In genomic region chr20:372543-373082, GRCh38 we compare ENCODE assay signal across 8 cellular contexts. TPM values are rescaled to one million over a fixed set of nuclear protein-coding genes. Genes with fewer than 3 reads are reported as not detected.
A peak's percentile ranks its signal among the peaks of the same experiment; 100 is the strongest.
DNase-seq lines count a peak whose midpoint lies in the region; ATAC-seq, FAIRE-seq and TF ChIP-seq lines count a peak whose summit lies in the region.
"Not testable (repeated sequence)": the region's sequence is repeated elsewhere in the genome, so short reads cannot be mapped to it uniquely, and the experiment has no call there.

No MANE protein-coding gene starts in this region.

- not testable (repeated sequence) for TF ChIP-seq CTCF in DND-41 (IDR thresholded peaks at IDR 0.05; ENCODE audit: borderline replicate concordance, extremely low read depth, low read length, poor library complexity, severe bottlenecking); endothelial cell (IDR thresholded peaks at IDR 0.05; ENCODE audit: unreplicated experiment); HepG2 (CRISPR knock-in tag; IDR thresholded peaks at IDR 0.05)

- not testable (repeated sequence) for H3K4me3 ChIP-seq in DND-41 (ENCODE audit: low read depth in 1 of 2, low read length in 2 of 2); trophoblast cell (ENCODE audit: low read depth, low read length); urinary bladder (ENCODE audit: low read depth, low read length)
- 0 out of 6 replicates have a peak overlapping the region, but pooled peaks of 1 of the 3 experiments have one; percentile 58 for H3K4me3 ChIP-seq in HepG2 (replicated peaks in 1 of 3; ENCODE audit: insufficient read depth in 1 of 3, low read depth in 2 of 3, low read length in 3 of 3)

- H2BK120ac ChIP-seq in trophoblast cell (ENCODE audit: insufficient read depth, low read length, poor library complexity): peak overlapping the region; percentile 86

- CTCF ChIA-PET in HepG2 (lab: Yijun Ruan, JAX; ENCODE audit: low intra/inter-chr PET ratio, low total read pairs): interaction anchor here (2.4 kb wide), 1 partner anchor 10 kb away, joined by 6 read pairs; no protein-coding TSS in a partner anchor

- H2BK5ac ChIP-seq in trophoblast cell (ENCODE audit: low read depth, low read length, poor library complexity): peak overlapping the region; percentile 74

- H3K27ac Mint-ChIP-seq in T-helper 17 cell (peak overlapping the region; percentile 2), endothelial cell (ENCODE audit: unreplicated experiment) (peak overlapping the region; percentile 88)
- peak overlapping the region; percentile 48 for H3K27ac Mint-ChIP-seq in activated T-helper 2 cell treated with anti-CD3 and anti-CD28 coated beads, Interferon-gamma antibody, Interleukin-2, Interleukin-4, amounts not matched to agents 10 μg/mL and 5 μg/mL and 100 μg/mL, durations not matched to agents 14 hours and 24 hours and 36 hours

- 0 out of 4 replicates have a peak, but pooled peaks of 1 of the 2 experiments have one; percentile 8 for TF ChIP-seq POLR2A in HepG2 (IDR thresholded peaks at IDR 0.05; ENCODE audit: insufficient read depth in 1 of 2, low read depth in 2 of 2, low read length in 2 of 2)

- H2BK12ac ChIP-seq in trophoblast cell (ENCODE audit: low read length): peak overlapping the region; percentile 85

- not testable (repeated sequence) for H3K79me2 ChIP-seq in DND-41 (ENCODE audit: insufficient read depth, low read length); HepG2 (ENCODE audit: insufficient read depth, low read length); trophoblast cell (ENCODE audit: control insufficient read depth, insufficient read depth, low read length, poor library complexity)

- H4K8ac ChIP-seq in trophoblast cell (ENCODE audit: low read depth, low read length): peak overlapping the region; percentile 6

- H3K4me1 Mint-ChIP-seq in T-helper 17 cell (peaks cover 15% of the 10 kb centered on the region), endothelial cell (ENCODE audit: unreplicated experiment) (peaks cover 44% of the 10 kb centered on the region)
- peaks cover 27% of the 10 kb centered on the region for H3K4me1 Mint-ChIP-seq in activated T-helper 2 cell treated with anti-CD3 and anti-CD28 coated beads, Interferon-gamma antibody, Interleukin-2, Interleukin-4, amounts not matched to agents 10 μg/mL and 5 μg/mL and 100 μg/mL, durations not matched to agents 14 hours and 24 hours and 36 hours (ENCODE audit: low read depth)

- peak overlapping the region; percentile 77 for H3K18ac ChIP-seq in trophoblast cell (ENCODE audit: low read length)

- H3K4me3 Mint-ChIP-seq in T-helper 17 cell; activated T-helper 2 cell treated with anti-CD3 and anti-CD28 coated beads, Interferon-gamma antibody, Interleukin-2, Interleukin-4, amounts not matched to agents 10 μg/mL and 5 μg/mL and 100 μg/mL, durations not matched to agents 14 hours and 24 hours and 36 hours (ENCODE audit: low read depth); endothelial cell (ENCODE audit: unreplicated experiment): not testable (repeated sequence)

- not testable (repeated sequence) for FAIRE-seq in HepG2 (lab: Jason Lieb, UNC)

- H3K4ac ChIP-seq in trophoblast cell (ENCODE audit: low read depth, low read length): peak overlapping the region; percentile 8

- H2AFZ ChIP-seq in DND-41 (ENCODE audit: low read depth, low read length); HepG2 (ENCODE audit: low read length): not testable (repeated sequence)
- H2AFZ ChIP-seq in trophoblast cell (ENCODE audit: insufficient read depth, low read length, poor library complexity): peak overlapping the region; percentile 56

- not testable (repeated sequence) for H3K23ac ChIP-seq in trophoblast cell (ENCODE audit: low read length)

- not testable (repeated sequence) for H3K9me3 Mint-ChIP-seq in activated T-helper 2 cell treated with anti-CD3 and anti-CD28 coated beads, Interferon-gamma antibody, Interleukin-2, Interleukin-4, amounts not matched to agents 10 μg/mL and 5 μg/mL and 100 μg/mL, durations not matched to agents 14 hours and 24 hours and 36 hours; endothelial cell (ENCODE audit: unreplicated experiment)

- H3K9me3 ChIP-seq in DND-41 (ENCODE audit: insufficient read depth, low read length, severe bottlenecking); T-helper 17 cell (ENCODE audit: control insufficient read depth, low read length, poor library complexity, severe bottlenecking); HepG2 (ENCODE audit: low read length); trophoblast cell (ENCODE audit: insufficient read depth, low read depth, low read length): not testable (repeated sequence)

- not testable (repeated sequence) for H3K4me2 ChIP-seq in DND-41 (ENCODE audit: insufficient read depth, low read length); trophoblast cell (ENCODE audit: low read length)
- peak overlapping the region; percentile 76 for H3K4me2 ChIP-seq in HepG2 (ENCODE audit: low read depth, low read length)

- TF ChIP-seq EP300 in HepG2 (IDR thresholded peaks at IDR 0.05; ENCODE audit: low read depth in 2 of 2, low read length in 2 of 2); HepG2 (CRISPR knock-in tag; IDR thresholded peaks at IDR 0.05; ENCODE audit: borderline replicate concordance): not testable (repeated sequence)

- H3K79me1 ChIP-seq in trophoblast cell (ENCODE audit: low read length): peaks cover 34% of the 10 kb centered on the region

- H2AK5ac ChIP-seq in trophoblast cell (ENCODE audit: low read length): peak overlapping the region; percentile 75

- intact Hi-C loops in activated T-helper 2 cell treated with anti-CD3 and anti-CD28 coated beads, Interferon-gamma antibody, Interleukin-2, Interleukin-4, amounts not matched to agents 10 μg/mL and 5 μg/mL and 100 μg/mL, durations not matched to agents 14 hours and 24 hours and 36 hours (cut with micrococcal nuclease): loop anchor here (5.0 kb wide), 1 partner anchor 35 kb away; the partner anchor contains the start of gene RBCK1
- intact Hi-C loops in HepG2 (cut with micrococcal nuclease; ENCODE audit: unreplicated experiment): not testable (repeated sequence)

- not testable (repeated sequence) for H4K20me1 ChIP-seq in DND-41 (ENCODE audit: insufficient read depth, low read length); HepG2 (ENCODE audit: insufficient read depth, low read length)

- H4K12ac ChIP-seq in trophoblast cell (ENCODE audit: low read depth, low read length): not testable (repeated sequence)

- H3K4me1 ChIP-seq in DND-41 (ENCODE audit: insufficient read depth, low read length); urinary bladder (ENCODE audit: insufficient read depth): not testable (repeated sequence)
- peaks cover 68% of the 10 kb centered on the region for H3K4me1 ChIP-seq in HepG2 (ENCODE audit: insufficient read depth, low read length)
- peaks cover 30 to 42% of the 10 kb centered on the region in 2 experiments for H3K4me1 ChIP-seq in trophoblast cell (ENCODE audit: control insufficient read depth in 1 of 2, insufficient read depth in 2 of 2, low read length in 2 of 2)

- H3K36me3 ChIP-seq in DND-41 (ENCODE audit: insufficient read depth, low read length); HepG2 (replicated peaks in 1 of 2; ENCODE audit: control insufficient read depth in 1 of 2, insufficient read depth in 2 of 2, low read length in 2 of 2); trophoblast cell (ENCODE audit: control insufficient read depth in 1 of 2, insufficient read depth in 2 of 2, low read length in 2 of 2); urinary bladder (ENCODE audit: insufficient read depth): not testable (repeated sequence)

- H3K36me3 Mint-ChIP-seq in T-helper 17 cell (ENCODE audit: low read depth); activated T-helper 2 cell treated with anti-CD3 and anti-CD28 coated beads, Interferon-gamma antibody, Interleukin-2, Interleukin-4, amounts not matched to agents 10 μg/mL and 5 μg/mL and 100 μg/mL, durations not matched to agents 14 hours and 24 hours and 36 hours (ENCODE audit: low read depth); endothelial cell (ENCODE audit: low read depth, unreplicated experiment): not testable (repeated sequence)

- H3K27ac ChIP-seq in DND-41 (ENCODE audit: low read length): peak overlapping the region; percentile 1; the same call in 1 of the 2 replicates
- H3K27ac ChIP-seq in HepG2 (ENCODE audit: extremely low read length, insufficient read depth, low read length): peak overlapping the region; percentile 88
- peak overlapping the region; percentile 59 for H3K27ac ChIP-seq in trophoblast cell (ENCODE audit: low read depth, low read length)
- H3K27ac ChIP-seq in urinary bladder (ENCODE audit: low read depth): peak overlapping the region; percentile 40

- H3K27me3 Mint-ChIP-seq in T-helper 17 cell; activated T-helper 2 cell treated with anti-CD3 and anti-CD28 coated beads, Interferon-gamma antibody, Interleukin-2, Interleukin-4, amounts not matched to agents 10 μg/mL and 5 μg/mL and 100 μg/mL, durations not matched to agents 14 hours and 24 hours and 36 hours (ENCODE audit: low read depth); endothelial cell (ENCODE audit: unreplicated experiment): not testable (repeated sequence)

- not testable (repeated sequence) for TF ChIP-seq RAD21 in HepG2 (CRISPR knock-in tag; IDR thresholded peaks at IDR 0.05)

- not testable (repeated sequence) for H3K27me3 ChIP-seq in DND-41 (ENCODE audit: insufficient read depth, low read length, poor library complexity); HepG2 (ENCODE audit: control insufficient read depth in 1 of 2, insufficient read depth in 2 of 2, low read length in 2 of 2); trophoblast cell (ENCODE audit: insufficient read depth, low read length)

- 85% methylated on average over 11 of the region's 11 CpGs for WGBS in HepG2 (ENCODE audit: low lambda C conversion rate)
- WGBS in trophoblast cell (ENCODE audit: extremely low coverage, insufficient coverage, insufficient read length): no CpG with 5 or more reads among the region's 11 CpGs
- 92% methylated on average over 11 of the region's 11 CpGs for WGBS in urinary bladder

- peak overlapping the region; percentile 85 for H4K91ac ChIP-seq in trophoblast cell (ENCODE audit: low read depth, low read length)

- ATAC-seq in DND-41 (ENCODE audit: insufficient read depth, low read depth) (peak; percentile 67), HepG2 (peak; percentile 1; the same call in 2 of the 3 replicates)
- not testable (repeated sequence) for ATAC-seq in T-helper 17 cell

- not testable (repeated sequence) for H3K9ac ChIP-seq in DND-41 (ENCODE audit: low read depth, low read length); trophoblast cell (ENCODE audit: low read length)
- peak overlapping the region; percentile 73 for H3K9ac ChIP-seq in HepG2 (ENCODE audit: insufficient read depth, low read depth, low read length)

- in situ Hi-C loops in HepG2 (cut with HindIII; ENCODE audit: extremely low pct_ligation_motif_present, low pct_unique_long_range_greater_than_20kb): not testable (repeated sequence)

- POLR2A ChIA-PET in HepG2 (lab: Yijun Ruan, JAX): interaction anchor here (0.6 to 25.4 kb wide), 19 partner anchors 12 to 357 kb away, joined by 3 to 1587 read pairs (median 13); partner anchors contain the start of genes CSNK2A1, NRSN2, RBCK1 and SOX12

- peak; percentile 32 for DNase-seq in DND-41
- peak; percentile 78 for DNase-seq in MV-4-11 (lab: John Stamatoyannopoulos, UW)
- DNase-seq in T-helper 17 cell; activated T-helper 2 cell treated with anti-CD3 and anti-CD28 coated beads, Interferon-gamma antibody, Interleukin-2, Interleukin-4, amounts not matched to agents 10 μg/mL and 5 μg/mL and 100 μg/mL, durations not matched to agents 14 hours and 24 hours and 36 hours (ENCODE audit: low spot score); endothelial cell (ENCODE audit: low spot score); HepG2 (ENCODE audit: low spot score); trophoblast cell: not testable (repeated sequence)

- not testable (repeated sequence) for BruUV-seq in HepG2 (replicated peaks; lab: Mats Ljungman, UMichigan)

- H3K14ac ChIP-seq in trophoblast cell (ENCODE audit: low read length): peak overlapping the region; percentile 58

RNA-seq across cellular contexts. Expression of gene TRIB3, which starts 7.9 kb away (rescaled TPM):
- total RNA-seq in T-helper 17 cell: 1 to 10 TPM; 1.8 to 3.3 TPM
- total RNA-seq in activated T-helper 2 cell treated with anti-CD3 and anti-CD28 coated beads, Interferon-gamma antibody, Interleukin-2, Interleukin-4, amounts not matched to agents 10 μg/mL and 5 μg/mL and 100 μg/mL, durations not matched to agents 14 hours and 24 hours and 36 hours: 31.6 and 32.2 TPM in 2 replicates
- 24.2 TPM for total RNA-seq in endothelial cell (ENCODE audit: unreplicated experiment)
- 106 and 115 TPM in 2 replicates for total RNA-seq in HepG2 (2016; rRNA removed; fragmentation: Illumina TruSeq; extraction: Trizol)
- total RNA-seq in HepG2 (2016; cell fraction: cytosol; rRNA removed; fragmentation: Illumina TruSeq; extraction: Trizol; ENCODE audit: low read depth): 40.1 and 45.0 TPM in 2 replicates
- total RNA-seq in HepG2 (2016; cell fraction: insoluble cytoplasmic fraction; rRNA removed; fragmentation: Illumina TruSeq; extraction: Trizol): 106 and 115 TPM in 2 replicates
- 107 and 130 TPM in 2 replicates for total RNA-seq in HepG2 (2016; cell fraction: membrane; rRNA removed; fragmentation: Illumina TruSeq; extraction: Trizol)
- 47.6 and 54.9 TPM in 2 replicates for total RNA-seq in HepG2 (2016; cell fraction: nucleus; rRNA removed; fragmentation: Illumina TruSeq; extraction: Trizol)
- polyA plus RNA-seq in HepG2 (2011; rRNA removed): 150 and 241 TPM in 2 replicates
- 165 and 177 TPM in 2 replicates for polyA plus RNA-seq in HepG2 (2011; cell fraction: cytosol; rRNA removed)
- polyA plus RNA-seq in HepG2 (2011; cell fraction: nucleus; rRNA removed): 122 and 148 TPM in 2 replicates
- 78.0 and 193 TPM in 2 replicates for polyA plus RNA-seq in HepG2 (2012)
- polyA plus RNA-seq in HepG2 (2016; cell fraction: cytosol; fragmentation: Illumina TruSeq; extraction: Trizol; ENCODE audit: low read depth): 33.6 and 42.0 TPM in 2 replicates
- polyA plus RNA-seq in HepG2 (2016; cell fraction: insoluble cytoplasmic fraction; fragmentation: Illumina TruSeq; extraction: Trizol; ENCODE audit: low read depth): 99.1 and 105 TPM in 2 replicates
- 76.6 and 88.5 TPM in 2 replicates for polyA plus RNA-seq in HepG2 (2016; cell fraction: membrane; fragmentation: Illumina TruSeq; extraction: Trizol; ENCODE audit: low read depth)
- polyA plus RNA-seq in HepG2 (2016; cell fraction: nucleus; fragmentation: Illumina TruSeq; extraction: Trizol; ENCODE audit: insufficient read depth, low read depth): 77.9 and 79.0 TPM in 2 replicates
- 66.9 and 301 TPM in 2 replicates for polyA minus RNA-seq in HepG2 (2011; rRNA and poly(A)+ RNA removed; ENCODE audit: low replicate concordance)
- 115 and 151 TPM in 2 replicates for polyA minus RNA-seq in HepG2 (2011; cell fraction: cytosol; rRNA and poly(A)+ RNA removed)
- polyA minus RNA-seq in HepG2 (2011; cell fraction: nucleus; rRNA and poly(A)+ RNA removed): 35.9 and 65.3 TPM in 2 replicates
- 30.6 and 32.9 TPM in 2 replicates for polyA plus RNA-seq in trophoblast cell (2013)
- 3.9 TPM for total RNA-seq in urinary bladder
- 6.3 TPM for polyA plus RNA-seq in urinary bladder

RNA-seq across cellular contexts. Expression of gene NRSN2, which starts 25.7 kb away (rescaled TPM):
- total RNA-seq in T-helper 17 cell (under 1 TPM; 0.62 to 0.89 TPM), endothelial cell (ENCODE audit: unreplicated experiment) (43.2 TPM), HepG2 (2016; rRNA removed; fragmentation: Illumina TruSeq; extraction: Trizol) (28.4 and 32.3 TPM in 2 replicates), urinary bladder (10.8 TPM)
- 5.9 and 7.1 TPM in 2 replicates for total RNA-seq in activated T-helper 2 cell treated with anti-CD3 and anti-CD28 coated beads, Interferon-gamma antibody, Interleukin-2, Interleukin-4, amounts not matched to agents 10 μg/mL and 5 μg/mL and 100 μg/mL, durations not matched to agents 14 hours and 24 hours and 36 hours
- 13.5 and 19.5 TPM in 2 replicates for total RNA-seq in HepG2 (2016; cell fraction: cytosol; rRNA removed; fragmentation: Illumina TruSeq; extraction: Trizol; ENCODE audit: low read depth)
- 26.0 and 33.1 TPM in 2 replicates for total RNA-seq in HepG2 (2016; cell fraction: insoluble cytoplasmic fraction; rRNA removed; fragmentation: Illumina TruSeq; extraction: Trizol)
- 30.9 and 37.0 TPM in 2 replicates for total RNA-seq in HepG2 (2016; cell fraction: membrane; rRNA removed; fragmentation: Illumina TruSeq; extraction: Trizol)
- total RNA-seq in HepG2 (2016; cell fraction: nucleus; rRNA removed; fragmentation: Illumina TruSeq; extraction: Trizol): 18.0 and 19.9 TPM in 2 replicates
- polyA plus RNA-seq in HepG2 (2011; rRNA removed) (49.4 and 63.3 TPM in 2 replicates), urinary bladder (47.5 TPM)
- 69.4 and 90.4 TPM in 2 replicates for polyA plus RNA-seq in HepG2 (2011; cell fraction: cytosol; rRNA removed)
- 68.6 and 73.2 TPM in 2 replicates for polyA plus RNA-seq in HepG2 (2011; cell fraction: nucleus; rRNA removed)
- polyA plus RNA-seq in HepG2 (2012): 32.8 and 45.8 TPM in 2 replicates
- polyA plus RNA-seq in HepG2 (2016; cell fraction: cytosol; fragmentation: Illumina TruSeq; extraction: Trizol; ENCODE audit: low read depth): 30.7 and 34.2 TPM in 2 replicates
- 54.0 and 55.2 TPM in 2 replicates for polyA plus RNA-seq in HepG2 (2016; cell fraction: insoluble cytoplasmic fraction; fragmentation: Illumina TruSeq; extraction: Trizol; ENCODE audit: low read depth)
- polyA plus RNA-seq in HepG2 (2016; cell fraction: membrane; fragmentation: Illumina TruSeq; extraction: Trizol; ENCODE audit: low read depth): 61.7 and 66.8 TPM in 2 replicates
- 79.0 and 79.1 TPM in 2 replicates for polyA plus RNA-seq in HepG2 (2016; cell fraction: nucleus; fragmentation: Illumina TruSeq; extraction: Trizol; ENCODE audit: insufficient read depth, low read depth)
- polyA minus RNA-seq in HepG2 (2011; rRNA and poly(A)+ RNA removed; ENCODE audit: low replicate concordance): 1.6 and 52.5 TPM in 2 replicates
- polyA minus RNA-seq in HepG2 (2011; cell fraction: cytosol; rRNA and poly(A)+ RNA removed): 32.5 and 33.1 TPM in 2 replicates
- 10.7 and 15.0 TPM in 2 replicates for polyA minus RNA-seq in HepG2 (2011; cell fraction: nucleus; rRNA and poly(A)+ RNA removed)
- polyA plus RNA-seq in trophoblast cell (2013): 26.5 and 26.8 TPM in 2 replicates

RNA-seq across cellular contexts. Expression of gene RBCK1, which starts 35.5 kb away (rescaled TPM):
- total RNA-seq in T-helper 17 cell (10 to 100 TPM; 62.1 to 72.7 TPM), endothelial cell (ENCODE audit: unreplicated experiment) (68.8 TPM), HepG2 (2016; rRNA removed; fragmentation: Illumina TruSeq; extraction: Trizol) (121 and 149 TPM in 2 replicates), urinary bladder (42.1 TPM)
- total RNA-seq in activated T-helper 2 cell treated with anti-CD3 and anti-CD28 coated beads, Interferon-gamma antibody, Interleukin-2, Interleukin-4, amounts not matched to agents 10 μg/mL and 5 μg/mL and 100 μg/mL, durations not matched to agents 14 hours and 24 hours and 36 hours: 112 and 118 TPM in 2 replicates
- total RNA-seq in HepG2 (2016; cell fraction: cytosol; rRNA removed; fragmentation: Illumina TruSeq; extraction: Trizol; ENCODE audit: low read depth): 176 and 212 TPM in 2 replicates
- 110 and 147 TPM in 2 replicates for total RNA-seq in HepG2 (2016; cell fraction: insoluble cytoplasmic fraction; rRNA removed; fragmentation: Illumina TruSeq; extraction: Trizol)
- total RNA-seq in HepG2 (2016; cell fraction: membrane; rRNA removed; fragmentation: Illumina TruSeq; extraction: Trizol): 217 and 241 TPM in 2 replicates
- total RNA-seq in HepG2 (2016; cell fraction: nucleus; rRNA removed; fragmentation: Illumina TruSeq; extraction: Trizol): 83.9 and 95.5 TPM in 2 replicates
- polyA plus RNA-seq in HepG2 (2011; rRNA removed) (215 and 270 TPM in 2 replicates), urinary bladder (94.3 TPM)
- 171 and 196 TPM in 2 replicates for polyA plus RNA-seq in HepG2 (2011; cell fraction: cytosol; rRNA removed)
- 558 and 618 TPM in 2 replicates for polyA plus RNA-seq in HepG2 (2011; cell fraction: nucleus; rRNA removed)
- polyA plus RNA-seq in HepG2 (2012): 207 and 311 TPM in 2 replicates
- polyA plus RNA-seq in HepG2 (2016; cell fraction: cytosol; fragmentation: Illumina TruSeq; extraction: Trizol; ENCODE audit: low read depth): 291 and 331 TPM in 2 replicates
- 144 and 159 TPM in 2 replicates for polyA plus RNA-seq in HepG2 (2016; cell fraction: insoluble cytoplasmic fraction; fragmentation: Illumina TruSeq; extraction: Trizol; ENCODE audit: low read depth)
- polyA plus RNA-seq in HepG2 (2016; cell fraction: membrane; fragmentation: Illumina TruSeq; extraction: Trizol; ENCODE audit: low read depth): 277 and 299 TPM in 2 replicates
- polyA plus RNA-seq in HepG2 (2016; cell fraction: nucleus; fragmentation: Illumina TruSeq; extraction: Trizol; ENCODE audit: insufficient read depth, low read depth): 357 and 365 TPM in 2 replicates
- 36.5 and 119 TPM in 2 replicates for polyA minus RNA-seq in HepG2 (2011; rRNA and poly(A)+ RNA removed; ENCODE audit: low replicate concordance)
- polyA minus RNA-seq in HepG2 (2011; cell fraction: cytosol; rRNA and poly(A)+ RNA removed): 65.9 and 88.8 TPM in 2 replicates
- polyA minus RNA-seq in HepG2 (2011; cell fraction: nucleus; rRNA and poly(A)+ RNA removed): 102 and 144 TPM in 2 replicates
- polyA plus RNA-seq in trophoblast cell (2013): 48.6 and 50.5 TPM in 2 replicates

RNA-seq across cellular contexts. Expression of gene SOX12, which starts 47.3 kb away (rescaled TPM):
- 1 to 10 TPM; 5.2 to 8.3 TPM for total RNA-seq in T-helper 17 cell
- total RNA-seq in activated T-helper 2 cell treated with anti-CD3 and anti-CD28 coated beads, Interferon-gamma antibody, Interleukin-2, Interleukin-4, amounts not matched to agents 10 μg/mL and 5 μg/mL and 100 μg/mL, durations not matched to agents 14 hours and 24 hours and 36 hours: 14.4 and 15.0 TPM in 2 replicates
- 64.7 TPM for total RNA-seq in endothelial cell (ENCODE audit: unreplicated experiment)
- total RNA-seq in HepG2 (2016; rRNA removed; fragmentation: Illumina TruSeq; extraction: Trizol): 12.1 and 18.7 TPM in 2 replicates
- 5.2 and 6.4 TPM in 2 replicates for total RNA-seq in HepG2 (2016; cell fraction: cytosol; rRNA removed; fragmentation: Illumina TruSeq; extraction: Trizol; ENCODE audit: low read depth)
- total RNA-seq in HepG2 (2016; cell fraction: insoluble cytoplasmic fraction; rRNA removed; fragmentation: Illumina TruSeq; extraction: Trizol): 10.8 and 18.0 TPM in 2 replicates
- total RNA-seq in HepG2 (2016; cell fraction: membrane; rRNA removed; fragmentation: Illumina TruSeq; extraction: Trizol): 19.3 and 22.7 TPM in 2 replicates
- 14.7 and 17.3 TPM in 2 replicates for total RNA-seq in HepG2 (2016; cell fraction: nucleus; rRNA removed; fragmentation: Illumina TruSeq; extraction: Trizol)
- polyA plus RNA-seq in HepG2 (2011; rRNA removed): 10.0 and 11.5 TPM in 2 replicates
- 5.9 and 7.7 TPM in 2 replicates for polyA plus RNA-seq in HepG2 (2011; cell fraction: cytosol; rRNA removed)
- polyA plus RNA-seq in HepG2 (2011; cell fraction: nucleus; rRNA removed): 33.8 and 40.6 TPM in 2 replicates
- 33.1 and 35.1 TPM in 2 replicates for polyA plus RNA-seq in HepG2 (2012)
- 9.1 and 11.5 TPM in 2 replicates for polyA plus RNA-seq in HepG2 (2016; cell fraction: cytosol; fragmentation: Illumina TruSeq; extraction: Trizol; ENCODE audit: low read depth)
- polyA plus RNA-seq in HepG2 (2016; cell fraction: insoluble cytoplasmic fraction; fragmentation: Illumina TruSeq; extraction: Trizol; ENCODE audit: low read depth): 37.4 and 47.0 TPM in 2 replicates
- polyA plus RNA-seq in HepG2 (2016; cell fraction: membrane; fragmentation: Illumina TruSeq; extraction: Trizol; ENCODE audit: low read depth): 35.3 and 38.7 TPM in 2 replicates
- polyA plus RNA-seq in HepG2 (2016; cell fraction: nucleus; fragmentation: Illumina TruSeq; extraction: Trizol; ENCODE audit: insufficient read depth, low read depth): 63.1 and 67.8 TPM in 2 replicates
- 2.4 and 12.0 TPM in 2 replicates for polyA minus RNA-seq in HepG2 (2011; rRNA and poly(A)+ RNA removed; ENCODE audit: low replicate concordance)
- 11.2 and 12.0 TPM in 2 replicates for polyA minus RNA-seq in HepG2 (2011; cell fraction: cytosol; rRNA and poly(A)+ RNA removed)
- 9.6 and 12.7 TPM in 2 replicates for polyA minus RNA-seq in HepG2 (2011; cell fraction: nucleus; rRNA and poly(A)+ RNA removed)
- 15.3 and 15.5 TPM in 2 replicates for polyA plus RNA-seq in trophoblast cell (2013)
- 3.4 TPM for total RNA-seq in urinary bladder
- 11.1 TPM for polyA plus RNA-seq in urinary bladder

Comparison
In these comparisons a context has a peak if more than half of its experiments do, and no peak if none do; other contexts are left out.
1. H3K27ac ChIP-seq: peak in every context shown above with its lines; median percentile 88 in HepG2; 59 in trophoblast cell; 40 in urinary bladder; 1 in DND-41.
2. H3K27ac Mint-ChIP-seq: peak in every context shown above with its lines; median percentile 88 in endothelial cell; 48 in activated T-helper 2 cell treated with anti-CD3 and anti-CD28 coated beads, Interferon-gamma antibody, Interleukin-2, Interleukin-4, amounts not matched to agents 10 μg/mL and 5 μg/mL and 100 μg/mL, durations not matched to agents 14 hours and 24 hours and 36 hours; 2 in T-helper 17 cell.